18 cellular contexts compared by ENCODE assay signal in genomic region chr1:53576381-53576801, GRCh38.
DNase-seq lines count a peak whose midpoint lies in the region; ATAC-seq and TF ChIP-seq lines count a peak whose summit lies in the region.
"Had no signal": no experiment of that assay in that cellular context is flagged by ENCODE, and none has a peak within 500 bp of the region (broad histone marks: within the 10 kb centered on the region; RNA-seq: fewer than 3 reads in every experiment).

No MANE protein-coding gene starts in this region.

- H3K27me3 Mint-ChIP-seq in WTC11 (ENCODE audit: low read depth) = no peaks in the 10 kb centered on the region; the same call in 1 of the 2 replicates
- peaks cover 33% of the 10 kb centered on the region for H3K27me3 Mint-ChIP-seq in nephron progenitor cell (ENCODE audit: low read depth, poor library complexity)

- ATAC-seq in WTC11 = no peak
- ATAC-seq: activated CD4-positive, CD25-positive, alpha-beta regulatory T cell treated with anti-CD3 and anti-CD28 coated beads, Interleukin-2, amount 50 U/mL, for 24 hours; activated naive CD4-positive, alpha-beta T cell treated with anti-CD3 and anti-CD28 coated beads, Interleukin-2, amount 50 U/mL, for 72 hours; HCT116; right lobe of liver had no signal

- no peaks in the 10 kb centered on the region for H3K27me3 ChIP-seq in BE2C
- H3K27me3 ChIP-seq: right lobe of liver, testis had no signal

- POLR2A ChIA-PET in WTC11 (lab: Charles Lee) = interaction anchor here (1.1 kb wide), 1 partner anchor 14 kb away, joined by 5 read pairs; no protein-coding TSS in a partner anchor

- no peaks in the 10 kb centered on the region for H3K36me3 Mint-ChIP-seq in WTC11
- no peaks in the 10 kb centered on the region for H3K36me3 Mint-ChIP-seq in nephron progenitor cell (ENCODE audit: low read depth)
- H3K36me3 Mint-ChIP-seq: activated naive CD4-positive, alpha-beta T cell treated with anti-CD3 and anti-CD28 coated beads, Interleukin-2, amount 50 U/mL, for 72 hours; mesothelial cell of epicardium had no signal

- H3K9me3 Mint-ChIP-seq in WTC11 = peaks cover 4% of the 10 kb centered on the region; the same call in 1 of the 2 replicates
- no peaks in the 10 kb centered on the region for H3K9me3 Mint-ChIP-seq in nephron progenitor cell
- H3K9me3 Mint-ChIP-seq: activated naive CD4-positive, alpha-beta T cell treated with anti-CD3 and anti-CD28 coated beads, Interleukin-2, amount 50 U/mL, for 72 hours had no signal

- DNase-seq in ACHN (peak; percentile 43), BE2C (peak; percentile 26), WTC11 (ENCODE audit: low spot score) (peak; percentile 9), nephron progenitor cell (no peak), T-helper 9 cell (no peak), HPDE6-E6E7 (ENCODE audit: extremely low spot score) (no peak), midbrain (lab: John Stamatoyannopoulos, UW) (no peak)
- DNase-seq: C1 segment of cervical spinal cord; effector CD4-positive, alpha-beta T cell; NCI-H1930; NCI-H526 treated with DMSO at 0.1 percent for 48 hours; occipital lobe; right lobe of liver; testis had no signal

- CTCF ChIA-PET in WTC11 (lab: Charles Lee) = interaction anchor here (0.8 to 7.3 kb wide), 15 partner anchors 10 to 298 kb away, joined by 3 to 62 read pairs (median 6); no protein-coding TSS in a partner anchor

- H3K27ac Mint-ChIP-seq in WTC11 (no peak overlapping the region), nephron progenitor cell (peak overlapping the region; percentile 24)
- H3K27ac Mint-ChIP-seq: mesothelial cell of epicardium had no signal

- TF ChIP-seq CTCF in BE2C (IDR thresholded peaks at IDR 0.05; ENCODE audit: low read depth, low read length) = no peak
- no peak for TF ChIP-seq CTCF in WTC11 (IDR thresholded peaks at IDR 0.05)
- TF ChIP-seq CTCF in nephron progenitor cell (IDR thresholded peaks at IDR 0.05) = no peak

- peaks cover 12% of the 10 kb centered on the region for H3K4me1 ChIP-seq in BE2C
- H3K4me1 ChIP-seq: right lobe of liver, testis had no signal

- H3K4me1 Mint-ChIP-seq in WTC11 = peaks cover 19% of the 10 kb centered on the region
- peaks cover 39% of the 10 kb centered on the region for H3K4me1 Mint-ChIP-seq in nephron progenitor cell

- no peak overlapping the region for H3K4me3 ChIP-seq in BE2C (ENCODE audit: low read depth, low read length)
- H3K4me3 ChIP-seq: right lobe of liver, testis had no signal

- no peaks in the 10 kb centered on the region for H3K36me3 ChIP-seq in BE2C
- H3K36me3 ChIP-seq: right lobe of liver had no signal

- no peak overlapping the region for H3K4me3 Mint-ChIP-seq in WTC11
- H3K4me3 Mint-ChIP-seq in nephron progenitor cell = no peak overlapping the region
- H3K4me3 Mint-ChIP-seq: mesothelial cell of epicardium had no signal

- H3K9me3 ChIP-seq in BE2C = no peaks in the 10 kb centered on the region
- H3K9me3 ChIP-seq: right lobe of liver, testis had no signal

- in situ Hi-C loops in ACHN (cut with HindIII; ENCODE audit: low pct_ligation_motif_present, low pct_unique_long_range_greater_than_20kb, low sequenced_read_pairs) = no loop called here

TF ChIP-seq in WTC11, 78 proteins besides CTCF, POLR2A, EP300 and RAD21:
- TF ChIP-seq PRRX2 (CRISPR knock-in tag; IDR thresholded peaks at IDR 0.05) (no peak), PREB (CRISPR knock-in tag; IDR thresholded peaks at IDR 0.05; ENCODE audit: borderline replicate concordance) (no peak), TP53 (CRISPR knock-in tag; IDR thresholded peaks at IDR 0.05) (no peak), ZNF317 (CRISPR knock-in tag; IDR thresholded peaks at IDR 0.05; ENCODE audit: borderline replicate concordance, low read depth) (no peak), ZNF416 (CRISPR knock-in tag; IDR thresholded peaks at IDR 0.05) (no peak), KAT7 (CRISPR knock-in tag; IDR thresholded peaks at IDR 0.05; ENCODE audit: borderline replicate concordance) (no peak), GABPB1 (CRISPR knock-in tag; IDR thresholded peaks at IDR 0.05) (no peak), FOXP1 (CRISPR knock-in tag; IDR thresholded peaks at IDR 0.05; ENCODE audit: borderline replicate concordance) (no peak), MYBL2 (CRISPR knock-in tag; IDR thresholded peaks at IDR 0.05) (no peak), TEAD4 (CRISPR knock-in tag; IDR thresholded peaks at IDR 0.05) (no peak), ELF4 (CRISPR knock-in tag; IDR thresholded peaks at IDR 0.05; ENCODE audit: low read depth) (no peak), ATF1 (CRISPR knock-in tag; IDR thresholded peaks at IDR 0.05) (no peak), ZNF232 (CRISPR knock-in tag; IDR thresholded peaks at IDR 0.05) (no peak), NR3C1 (CRISPR knock-in tag; conservative IDR thresholded peaks at IDR 0.05; ENCODE audit: low read depth) (no peak), ZBTB21 (CRISPR knock-in tag; IDR thresholded peaks at IDR 0.05; ENCODE audit: borderline replicate concordance) (no peak), ZNF219 (CRISPR knock-in tag; IDR thresholded peaks at IDR 0.05; ENCODE audit: borderline replicate concordance) (no peak)
- TF ChIP-seq, protein P1, sequence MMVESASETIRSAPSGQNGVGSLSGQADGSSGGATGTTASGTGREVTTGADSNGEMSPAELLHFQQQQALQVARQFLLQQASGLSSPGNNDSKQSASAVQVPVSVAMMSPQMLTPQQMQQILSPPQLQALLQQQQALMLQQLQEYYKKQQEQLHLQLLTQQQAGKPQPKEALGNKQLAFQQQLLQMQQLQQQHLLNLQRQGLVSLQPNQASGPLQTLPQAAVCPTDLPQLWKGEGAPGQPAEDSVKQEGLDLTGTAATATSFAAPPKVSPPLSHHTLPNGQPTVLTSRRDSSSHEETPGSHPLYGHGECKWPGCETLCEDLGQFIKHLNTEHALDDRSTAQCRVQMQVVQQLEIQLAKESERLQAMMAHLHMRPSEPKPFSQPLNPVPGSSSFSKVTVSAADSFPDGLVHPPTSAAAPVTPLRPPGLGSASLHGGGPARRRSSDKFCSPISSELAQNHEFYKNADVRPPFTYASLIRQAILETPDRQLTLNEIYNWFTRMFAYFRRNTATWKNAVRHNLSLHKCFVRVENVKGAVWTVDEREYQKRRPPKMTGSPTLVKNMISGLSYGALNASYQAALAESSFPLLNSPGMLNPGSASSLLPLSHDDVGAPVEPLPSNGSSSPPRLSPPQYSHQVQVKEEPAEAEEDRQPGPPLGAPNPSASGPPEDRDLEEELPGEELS (CRISPR knock-in tag; IDR thresholded peaks at IDR 0.05) = no peak
- TF ChIP-seq, protein P2, sequence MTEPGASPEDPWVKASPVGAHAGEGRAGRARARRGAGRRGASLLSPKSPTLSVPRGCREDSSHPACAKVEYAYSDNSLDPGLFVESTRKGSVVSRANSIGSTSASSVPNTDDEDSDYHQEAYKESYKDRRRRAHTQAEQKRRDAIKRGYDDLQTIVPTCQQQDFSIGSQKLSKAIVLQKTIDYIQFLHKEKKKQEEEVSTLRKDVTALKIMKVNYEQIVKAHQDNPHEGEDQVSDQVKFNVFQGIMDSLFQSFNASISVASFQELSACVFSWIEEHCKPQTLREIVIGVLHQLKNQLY (CRISPR knock-in tag; IDR thresholded peaks at IDR 0.05) = no peak
- TF ChIP-seq, protein P3, sequence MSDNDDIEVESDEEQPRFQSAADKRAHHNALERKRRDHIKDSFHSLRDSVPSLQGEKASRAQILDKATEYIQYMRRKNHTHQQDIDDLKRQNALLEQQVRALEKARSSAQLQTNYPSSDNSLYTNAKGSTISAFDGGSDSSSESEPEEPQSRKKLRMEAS (CRISPR knock-in tag; IDR thresholded peaks at IDR 0.05) = no peak
- TF ChIP-seq, protein P4, sequence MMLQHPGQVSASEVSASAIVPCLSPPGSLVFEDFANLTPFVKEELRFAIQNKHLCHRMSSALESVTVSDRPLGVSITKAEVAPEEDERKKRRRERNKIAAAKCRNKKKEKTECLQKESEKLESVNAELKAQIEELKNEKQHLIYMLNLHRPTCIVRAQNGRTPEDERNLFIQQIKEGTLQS (CRISPR knock-in tag; conservative IDR thresholded peaks at IDR 0.05) = no peak
TF ChIP-seq in WTC11: peak in this region for 0.

Comparison
In these comparisons a context has a peak if more than half of its experiments do, and no peak if none do; other contexts are left out.
1. DNase-seq: peak in ACHN (single experiment), BE2C (single experiment) and WTC11 (single experiment); none in nephron progenitor cell (single experiment), T-helper 9 cell (single experiment), HPDE6-E6E7 (single experiment) and midbrain (single experiment).